8 cellular contexts compared by ENCODE assay signal in the genomic region with DNA sequence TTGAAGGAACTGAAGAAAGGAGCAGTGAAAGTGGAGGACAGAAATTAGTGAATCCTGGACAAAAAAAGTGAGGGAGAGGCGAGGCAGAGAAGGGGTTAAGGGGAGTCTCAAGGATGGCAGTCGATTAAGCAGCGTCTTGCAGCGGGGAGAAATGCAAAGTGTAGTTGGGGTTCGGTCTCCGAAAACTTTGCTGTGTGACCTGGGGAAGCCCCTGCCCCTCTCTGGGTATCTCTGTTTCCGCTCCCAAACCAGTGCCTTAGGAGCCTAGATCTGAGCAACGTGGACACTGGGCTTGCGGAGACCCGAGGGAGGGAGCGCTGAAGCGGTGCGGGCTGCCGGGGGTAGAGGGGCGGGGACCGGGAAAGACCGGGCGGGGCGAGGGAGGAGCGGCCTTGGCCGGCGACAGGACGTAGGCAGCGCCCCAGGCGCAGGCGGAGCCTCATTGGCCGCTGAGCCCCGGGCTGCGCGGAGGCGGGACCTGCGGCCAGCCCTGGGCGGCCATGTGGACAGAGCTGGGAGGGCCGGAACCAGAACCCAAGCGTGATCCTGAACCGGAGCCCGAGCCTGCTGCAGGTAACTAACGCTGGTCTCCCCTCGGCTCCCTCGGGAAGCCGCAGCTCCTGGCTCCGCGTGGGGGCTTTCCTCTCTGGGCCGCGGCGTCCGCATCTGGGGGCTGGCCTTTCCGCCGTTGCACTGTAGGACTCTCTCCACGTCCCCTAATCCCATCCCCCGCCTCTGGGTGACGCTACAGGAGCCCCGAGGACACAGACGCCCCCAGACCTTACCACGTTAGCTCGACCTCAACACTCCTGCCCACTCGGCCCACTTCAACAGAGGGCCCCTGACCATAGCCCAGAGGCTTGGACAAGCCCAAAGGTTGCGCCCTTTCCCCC. TPM values are rescaled to one million over a fixed set of nuclear protein-coding genes. Genes with fewer than 3 reads are reported as not detected.
DNase-seq lines count a peak whose midpoint lies in the region; ATAC-seq, FAIRE-seq and TF ChIP-seq lines count a peak whose summit lies in the region.

ALDH1B1 (plus strand) TSS at position 468 of the 893 bp plus-strand sequence. CDS start 3,047 bp downstream, outside the sequence.

- H3K27ac Mint-ChIP-seq in CD4-positive, alpha-beta T cell: peak within 1 kb of the TSS; percentile 73

- no peaks in the 10 kb centered on the region for H3K27me3 ChIP-seq in CD4-positive, alpha-beta T cell (ENCODE audit: control insufficient read depth, insufficient read depth, low read length)
- no peaks in the 10 kb centered on the region for H3K27me3 ChIP-seq in endocrine pancreas (ENCODE audit: control insufficient read depth, insufficient read depth, low read length)

- FAIRE-seq in GM19239 (lab: Jason Lieb, UNC): peak; percentile 88

- peaks cover 6% of the 10 kb centered on the region for H3K36me3 ChIP-seq in endocrine pancreas (ENCODE audit: control insufficient read depth, insufficient read depth, low read length)

- H3K4me1 Mint-ChIP-seq in CD4-positive, alpha-beta T cell (ENCODE audit: low read depth): peaks cover 15% of the 10 kb centered on the region

- no peak for TF ChIP-seq CTCF in CD4-positive, alpha-beta T cell (IDR thresholded peaks at IDR 0.05)

- H3K27ac ChIP-seq in CD4-positive, alpha-beta T cell (ENCODE audit: low read depth, low read length): no peak within 1 kb of the TSS

- intact Hi-C loops in CD4-positive, alpha-beta T cell (cut with DNase I, micrococcal nuclease): no loop called here

- peak; percentile 90 for ATAC-seq in CD4-positive, alpha-beta T cell (ENCODE audit: poor library complexity)
- ATAC-seq in HG03439 (IDR thresholded peaks at IDR 0.05; ENCODE audit: unreplicated experiment): peak; percentile 99

- DNase-seq in CD4-positive, alpha-beta T cell: peak; percentile 10 to 64 (median 40)
- DNase-seq in GM19239 (ENCODE audit: insufficient read length, low spot score): peak; percentile 96
- DNase-seq in NCI-H82 treated with DMSO at 0.1 percent for 48 hours (lab: John Stamatoyannopoulos, UW; ENCODE audit: unreplicated experiment): peak; percentile 33
- peak; percentile 1 to 40 for DNase-seq in activated CD8-positive, alpha-beta memory T cell treated with anti-CD3 and anti-CD28 coated beads for 1 hour (ENCODE audit: extremely low read depth in 1 of 2, low read depth in 1 of 2)
- peak; percentile 96 for DNase-seq in mesenteric fat pad (ENCODE audit: low spot score)
- DNase-seq in stimulated activated CD8-positive, alpha-beta memory T cell treated with anti-CD3 and anti-CD28 coated beads, Interleukin-15, amount 100 ng/mL, for 4 hours (ENCODE audit: low read depth in 2 of 2): peak; percentile 23 to 40

- H3K9me3 Mint-ChIP-seq in CD4-positive, alpha-beta T cell: no peaks in the 10 kb centered on the region

- no peaks in the 10 kb centered on the region for H3K9me3 ChIP-seq in CD4-positive, alpha-beta T cell (ENCODE audit: control insufficient read depth, low read length)
- no peaks in the 10 kb centered on the region for H3K9me3 ChIP-seq in endocrine pancreas (ENCODE audit: control insufficient read depth, low read length)

- H3K4me3 Mint-ChIP-seq in CD4-positive, alpha-beta T cell: peak within 1 kb of the TSS; percentile 97

- H3K9ac ChIP-seq in endocrine pancreas (ENCODE audit: control insufficient read depth, insufficient read depth, low read length): peak within 1 kb of the TSS; percentile 78

- CTCF ChIA-PET in CD4-positive, alpha-beta T cell (lab: Charles Lee): no interaction called here

- H3K27me3 Mint-ChIP-seq in CD4-positive, alpha-beta T cell: peaks cover 4% of the 10 kb centered on the region

- POLR2A ChIA-PET in CD4-positive, alpha-beta T cell (lab: Charles Lee): interaction anchor here (0.8 kb wide), 1 partner anchor 9 kb away, joined by 4 read pairs; no protein-coding TSS in a partner anchor

- H3K36me3 Mint-ChIP-seq in CD4-positive, alpha-beta T cell (ENCODE audit: low read depth): peaks cover 28% of the 10 kb centered on the region

- peak within 1 kb of the TSS; percentile 62 for H3K4me3 ChIP-seq in endocrine pancreas (ENCODE audit: control insufficient read depth, insufficient read depth, low read length)

- H3K4me1 ChIP-seq in endocrine pancreas (ENCODE audit: control insufficient read depth, insufficient read depth, low read length): no peaks in the 10 kb centered on the region

RNA-seq across cellular contexts. Expression of gene ALDH1B1, which starts in this region (rescaled TPM):
- under 1 TPM; 0.19 to 0.20 TPM for total RNA-seq in CD4-positive, alpha-beta T cell
- total RNA-seq in mesenteric fat pad: 26.3 TPM

Comparison
In these comparisons a context has a peak if more than half of its experiments do, and no peak if none do; other contexts are left out.
1. RNA of gene ALDH1B1 (total RNA-seq): 26.3 TPM in mesenteric fat pad (single experiment); 0.19 to 0.20 TPM in CD4-positive, alpha-beta T cell; every median in the first group is over 10 times any median in the second.
2. Peak in DNase-seq and ATAC-seq in CD4-positive, alpha-beta T cell; RNA of the gene not detected or under 1 TPM.
3. DNase-seq: peak in every context shown above with its lines; median percentile 96 in GM19239; 96 in mesenteric fat pad; 40 in CD4-positive, alpha-beta T cell; 33 in NCI-H82 treated with DMSO at 0.1 percent for 48 hours; 32 in stimulated activated CD8-positive, alpha-beta memory T cell treated with anti-CD3 and anti-CD28 coated beads, Interleukin-15, amount 100 ng/mL, for 4 hours; 20 in activated CD8-positive, alpha-beta memory T cell treated with anti-CD3 and anti-CD28 coated beads for 1 hour.